ENCODE assay signal across 10 cellular contexts in the genomic region with DNA sequence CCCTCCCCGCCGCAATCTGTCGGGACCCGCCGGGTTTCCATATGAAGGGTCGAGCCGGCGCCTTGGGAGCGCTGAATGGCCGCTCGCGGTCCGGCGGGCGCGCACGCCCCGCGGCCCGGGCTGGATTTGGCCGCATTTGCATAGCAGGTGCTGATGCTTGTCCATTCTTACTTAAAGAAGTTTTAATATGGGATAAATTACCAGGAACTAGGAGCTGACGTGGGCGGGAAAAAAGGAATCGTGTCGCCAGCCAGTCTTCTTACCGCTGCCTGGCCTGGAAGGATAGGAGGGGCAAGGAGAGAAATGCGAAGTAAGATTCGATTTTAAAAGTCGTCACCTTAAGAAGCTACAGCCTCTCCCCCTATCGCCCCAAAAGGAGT. TPM values are rescaled to one million over a fixed set of nuclear protein-coding genes. Genes with fewer than 3 reads are reported as not detected.
DNase-seq lines count a peak whose midpoint lies in the region; ATAC-seq and TF ChIP-seq lines count a peak whose summit lies in the region.
"Had no signal": no experiment of that assay in that cellular context is flagged by ENCODE, and none has a peak within 500 bp of the region (broad histone marks: within the 10 kb centered on the region; RNA-seq: fewer than 3 reads in every experiment).

No MANE protein-coding gene starts in this region.

- H3K27ac ChIP-seq in iPS-18a (ENCODE audit: low read length): no peak overlapping the region
- no peak overlapping the region for H3K27ac ChIP-seq in gastrocnemius medialis

- no peak overlapping the region for H3K9ac ChIP-seq in iPS-18a (ENCODE audit: low read length)

- ATAC-seq in gastrocnemius medialis (no peak), HG03571 (IDR thresholded peaks at IDR 0.05; ENCODE audit: unreplicated experiment) (no peak), GM19328 (IDR thresholded peaks at IDR 0.05; ENCODE audit: unreplicated experiment) (no peak)
- ATAC-seq in activated CD4-positive, CD25-positive, alpha-beta regulatory T cell treated with anti-CD3 and anti-CD28 coated beads, Interleukin-2, amount 50 U/mL, for 24 hours: no peak

- intact Hi-C loops in activated CD4-positive, alpha-beta memory T cell treated with anti-CD3 and anti-CD28 coated beads for 36 hours (cut with micrococcal nuclease): loop anchor here (5.0 to 10.0 kb wide), 2 partner anchors 57 to 510 kb away; a partner anchor contains a TSS
- intact Hi-C loops in gastrocnemius medialis (cut with DNase I; ENCODE audit: low total_unique reads): no loop called here

- in situ Hi-C loops in gastrocnemius medialis (cut with MboI; ENCODE audit: low sequenced_read_pairs in 4 of 4): no loop called here

- no peaks in the 10 kb centered on the region for H3K9me3 Mint-ChIP-seq in activated CD4-positive, alpha-beta memory T cell treated with anti-CD3 and anti-CD28 coated beads for 36 hours

- H3K27me3 ChIP-seq in iPS-18a (ENCODE audit: control insufficient read depth, insufficient read depth, low read length) (peaks cover 100% of the 10 kb centered on the region), gastrocnemius medialis (peaks cover 52 to 71% (median 55%) of the 10 kb centered on the region in 3 donors)

- no peaks in the 10 kb centered on the region for H3K9me3 ChIP-seq in iPS-18a (ENCODE audit: control insufficient read depth, low read depth, low read length)
- no peaks in the 10 kb centered on the region for H3K9me3 ChIP-seq in gastrocnemius medialis

- peaks cover 80% of the 10 kb centered on the region for H3K27me3 Mint-ChIP-seq in activated CD4-positive, alpha-beta memory T cell treated with anti-CD3 and anti-CD28 coated beads for 36 hours

- H3K27ac Mint-ChIP-seq in activated CD4-positive, alpha-beta memory T cell treated with anti-CD3 and anti-CD28 coated beads for 36 hours: no peak overlapping the region

- H3K36me3 ChIP-seq in iPS-18a (ENCODE audit: control insufficient read depth, low read depth, low read length) (no peaks in the 10 kb centered on the region), gastrocnemius medialis (no peaks in the 10 kb centered on the region)

- TF ChIP-seq CTCF in GM12865 (IDR thresholded peaks at IDR 0.05; ENCODE audit: insufficient read depth, low read depth, low read length, missing control alignments): no peak
- no peak for TF ChIP-seq CTCF in gastrocnemius medialis (IDR thresholded peaks at IDR 0.05 in 4 of 5, conservative IDR thresholded peaks at IDR 0.05 in 1 of 5)

- H3K4me1 ChIP-seq in iPS-18a (ENCODE audit: control insufficient read depth, low read depth, low read length) (peaks cover 17% of the 10 kb centered on the region), gastrocnemius medialis (peaks cover 10 to 13% of the 10 kb centered on the region in 2 donors)

- H3K4me3 ChIP-seq in GM12865 (ENCODE audit: low read depth, low read length) (peak overlapping the region; percentile 45), iPS-18a (ENCODE audit: low read length) (peak overlapping the region; percentile 35), gastrocnemius medialis (peak overlapping the region; percentile 46 to 65 (median 52))

- H3K36me3 Mint-ChIP-seq in activated CD4-positive, alpha-beta memory T cell treated with anti-CD3 and anti-CD28 coated beads for 36 hours: no peaks in the 10 kb centered on the region

- DNase-seq in GM12865 (ENCODE audit: low read depth): no peak
- DNase-seq in activated CD4-positive, alpha-beta memory T cell treated with anti-CD3 and anti-CD28 coated beads for 36 hours: no peak
- no peak for DNase-seq in gastrocnemius medialis
- no peak for DNase-seq in hypothalamus (lab: John Stamatoyannopoulos, UW)
- DNase-seq: activated CD4-positive, CD25-positive, alpha-beta regulatory T cell treated with anti-CD3 and anti-CD28 coated beads, Interleukin-2, amount 50 U/mL, for 72 hours; NCI-H2171 had no signal

- peaks cover 10% of the 10 kb centered on the region for H3K4me1 Mint-ChIP-seq in activated CD4-positive, alpha-beta memory T cell treated with anti-CD3 and anti-CD28 coated beads for 36 hours (ENCODE audit: low read depth)

- CTCF ChIA-PET in activated CD4-positive, alpha-beta memory T cell treated with anti-CD3 and anti-CD28 coated beads for 36 hours (lab: Charles Lee): no interaction called here

- POLR2A ChIA-PET in activated CD4-positive, alpha-beta memory T cell treated with anti-CD3 and anti-CD28 coated beads for 36 hours (lab: Charles Lee): no interaction called here

- peak overlapping the region; percentile 74 for H3K4me3 Mint-ChIP-seq in activated CD4-positive, alpha-beta memory T cell treated with anti-CD3 and anti-CD28 coated beads for 36 hours

- TF ChIP-seq POLR2A in gastrocnemius medialis (IDR thresholded peaks at IDR 0.05): no peak

RNA-seq across cellular contexts. Expression of a gene that starts 8.9 kb away (rescaled TPM):
- total RNA-seq in activated CD4-positive, alpha-beta memory T cell treated with anti-CD3 and anti-CD28 coated beads for 36 hours: not detected
- not detected for total RNA-seq in gastrocnemius medialis

RNA-seq across cellular contexts. Expression of a gene that starts 34.1 kb away (rescaled TPM):
- not detected for total RNA-seq in activated CD4-positive, alpha-beta memory T cell treated with anti-CD3 and anti-CD28 coated beads for 36 hours
- 10 to 100 TPM in 3 of 4 donors, 1 to 10 TPM in 1; 2.3 to 96.2 (median 17.8) TPM for total RNA-seq in gastrocnemius medialis
